In genomic region chr2:149800624-149801220, GRCh38 we compare ENCODE assay signal across 24 cellular contexts.
DNase-seq lines count a peak whose midpoint lies in the region; TF ChIP-seq lines count a peak whose summit lies in the region.
"Had no signal": no experiment of that assay in that cellular context is flagged by ENCODE, and none has a peak within 500 bp of the region (broad histone marks: within the 10 kb centered on the region; RNA-seq: fewer than 3 reads in every experiment).

No MANE protein-coding gene starts in this region.

- H3K27ac ChIP-seq in HUES64 (ENCODE audit: low read depth, low read length) (peak overlapping the region; percentile 73), A673 (ENCODE audit: low read depth, low read length, poor library complexity, severe bottlenecking) (no peak overlapping the region)
- H3K27ac ChIP-seq: colonic mucosa, pancreas, right lobe of liver, WERI-Rb-1 had no signal

- DNase-seq in cerebellar cortex (ENCODE audit: low spot score) (peak; percentile 28), iPS-NIHi7 (ENCODE audit: extremely low spot score) (peak; percentile 19), retina (peak; percentile 52), A673 (ENCODE audit: low spot score) (no peak), C1 segment of cervical spinal cord (lab: John Stamatoyannopoulos, UW) (no peak), GM19238 (ENCODE audit: insufficient read length, low spot score) (no peak)
- DNase-seq: activated CD4-positive, alpha-beta T cell treated with anti-CD3 and anti-CD28 coated beads, Interleukin-2, amount 10 ng/mL, durations not matched to agents 7 days and 5 days; activated CD8-positive, alpha-beta memory T cell treated with anti-CD3 and anti-CD28 coated beads, Interleukin-2, amount 10 ng/mL, durations not matched to agents 7 days and 5 days; activated naive CD4-positive, alpha-beta T cell treated with anti-CD3 and anti-CD28 coated beads for 36 hours; activated T-cell treated with anti-CD3 and anti-CD28 coated beads, Interleukin-2, amount 50 U/mL, for 72 hours; amygdala; CD4-positive, CD25-positive, alpha-beta regulatory T cell; colonic mucosa; head of caudate nucleus; immature natural killer cell; naive thymus-derived CD4-positive, alpha-beta T cell; NCI-H187; NCI-H226; NCI-H82; pancreas; right lobe of liver; trophoblast cell; WERI-Rb-1 had no signal

- no peaks in the 10 kb centered on the region for H3K27me3 ChIP-seq in HUES64 (ENCODE audit: insufficient read depth, low read length)
- H3K27me3 ChIP-seq in A673 (replicated peaks; ENCODE audit: insufficient read depth, low read depth, low read length, poor library complexity), result peaks cover 2% of the 10 kb centered on the region
- H3K27me3 ChIP-seq: colonic mucosa, pancreas, right lobe of liver had no signal

- peaks cover 12% of the 10 kb centered on the region for H3K9me3 ChIP-seq in HUES64 (ENCODE audit: insufficient read depth, low read depth, low read length)
- no peaks in the 10 kb centered on the region for H3K9me3 ChIP-seq in A673 (ENCODE audit: low read depth, low read length, poor library complexity, severe bottlenecking)
- H3K9me3 ChIP-seq: colonic mucosa, pancreas, right lobe of liver had no signal

- no peak overlapping the region for H3K4me3 ChIP-seq in HUES64 (ENCODE audit: low read length)
- H3K4me3 ChIP-seq in A673 (ENCODE audit: low read depth, low read length, poor library complexity, severe bottlenecking), result no peak overlapping the region
- H3K4me3 ChIP-seq: colonic mucosa, pancreas, right lobe of liver had no signal

- H3K9ac ChIP-seq in HUES64 (ENCODE audit: low read depth, low read length), result peak overlapping the region; percentile 47; the same call in 1 of the 2 replicates

- TF ChIP-seq CTCF in A673 (conservative IDR thresholded peaks at IDR 0.05; ENCODE audit: low read depth, low read length), result no peak

- POLR2A ChIA-PET in A673 (lab: Charles Lee; ENCODE audit: low non-redundant PET), result no interaction called here

- CTCF ChIA-PET in A673 (lab: Charles Lee), result interaction anchor here (0.5 kb wide), 1 partner anchor 55 kb away, joined by 3 read pairs; no protein-coding TSS in a partner anchor

- BruUV-seq in A673 (replicated peaks; lab: Mats Ljungman, UMichigan), result no TSS peak

- WGBS in HUES64, result 48% methylated on average over 2 of the region's 3 CpGs

- H3K4me1 ChIP-seq in HUES64 (ENCODE audit: insufficient read depth, low read length) (peaks cover 21% of the 10 kb centered on the region), A673 (ENCODE audit: insufficient read depth, low read length, poor library complexity, severe bottlenecking) (peaks cover 4% of the 10 kb centered on the region)
- H3K4me1 ChIP-seq: colonic mucosa, pancreas, right lobe of liver had no signal

- H3K36me3 ChIP-seq in HUES64 (ENCODE audit: insufficient read depth, low read length) (no peaks in the 10 kb centered on the region; the same call in 1 of the 2 replicates), A673 (ENCODE audit: insufficient read depth, low read length, poor library complexity, severe bottlenecking) (no peaks in the 10 kb centered on the region)
- H3K36me3 ChIP-seq: colonic mucosa, pancreas, right lobe of liver, WERI-Rb-1 had no signal

- intact Hi-C loops in A673 (cut with micrococcal nuclease; ENCODE audit: unreplicated experiment), result no loop called here

Comparison
In these comparisons a context has a peak if more than half of its experiments do, and no peak if none do; other contexts are left out.
1. DNase-seq: peak in cerebellar cortex (single experiment), iPS-NIHi7 (single experiment) and retina (single experiment); none in A673 (single experiment), C1 segment of cervical spinal cord (0 of 14) and GM19238 (single experiment).